ENCODE assay signal across 21 cellular contexts in the genomic region with DNA sequence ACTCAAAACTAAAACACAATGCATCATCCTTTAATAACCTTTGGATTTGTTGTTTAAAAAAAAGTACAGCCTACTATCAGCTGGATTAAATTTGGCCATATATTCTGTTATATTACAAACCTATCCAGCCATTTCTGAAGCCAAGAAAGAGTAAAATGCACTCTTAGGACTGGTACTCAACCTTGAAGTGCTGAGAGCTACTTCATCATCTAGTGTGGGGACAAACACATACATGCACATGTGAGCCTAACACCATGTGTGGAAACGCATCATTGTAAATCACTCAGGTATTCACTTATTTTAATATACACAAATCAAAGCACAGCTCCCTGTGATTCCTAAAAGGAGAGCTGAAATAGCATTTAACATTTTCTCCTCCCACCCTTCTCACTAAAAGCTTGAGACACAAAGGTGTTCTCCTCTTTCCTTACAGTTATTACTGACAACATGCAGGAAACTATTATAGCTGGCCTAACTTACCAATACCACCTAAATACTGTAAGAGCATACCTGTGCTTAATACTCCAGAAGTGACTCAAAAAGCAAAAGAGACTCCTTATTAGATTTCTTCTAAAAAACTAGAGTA.
"Had no signal": no experiment of that assay in that cellular context is flagged by ENCODE, and none has a peak within 500 bp of the region (broad histone marks: within the 10 kb centered on the region; RNA-seq: fewer than 3 reads in every experiment).

No MANE protein-coding gene starts in this region.

- H3K27ac Mint-ChIP-seq: activated naive CD4-positive, alpha-beta T cell treated with anti-CD3 and anti-CD28 coated beads, Interleukin-2, amount 50 U/mL, for 72 hours; activated T-cell treated with anti-CD3 and anti-CD28 coated beads, Interleukin-2, amount 50 U/mL, for 72 hours; effector memory CD8-positive, alpha-beta T cell; stimulated activated effector memory CD8-positive, alpha-beta T cell treated with anti-CD3 and anti-CD28 coated beads, Interleukin-12 subunit alpha, Interleukin-12 subunit beta, amount 100 ng/mL, for 72 hours had no signal

- H3K36me3 Mint-ChIP-seq: activated naive CD4-positive, alpha-beta T cell treated with anti-CD3 and anti-CD28 coated beads, Interleukin-2, amount 50 U/mL, for 72 hours; naive B cell; stimulated activated effector memory CD8-positive, alpha-beta T cell treated with anti-CD3 and anti-CD28 coated beads, Interleukin-12 subunit alpha, Interleukin-12 subunit beta, amount 100 ng/mL, for 72 hours had no signal

- H3K27ac ChIP-seq: adrenal gland, pancreas, testis, VCaP had no signal

- DNase-seq: activated CD4-positive, alpha-beta T cell treated with anti-CD3 and anti-CD28 coated beads for 1 hour; activated CD8-positive, alpha-beta memory T cell treated with anti-CD3 and anti-CD28 coated beads for 24 hours; activated gamma-delta T cell; activated T-cell treated with anti-CD3 and anti-CD28 coated beads, Interleukin-2, amount 50 U/mL, for 72 hours; adrenal gland; effector memory CD8-positive, alpha-beta T cell; esophagus squamous epithelium; hypothalamus; islet precursor cell; mucosa of descending colon; naive B cell; pancreas; right lobe of liver; stimulated activated CD4-positive, alpha-beta T cell treated with anti-CD3 and anti-CD28 coated beads, Interleukin-4, amount 100 ng/mL, for 24 hours; SW 1271; T-helper 2 cell; testis had no signal

- H3K9me3 ChIP-seq: adrenal gland, esophagus squamous epithelium, mucosa of descending colon, right lobe of liver, testis had no signal

- H3K4me3 ChIP-seq: adrenal gland, esophagus squamous epithelium, mucosa of descending colon, pancreas, right lobe of liver, testis had no signal

- H3K27me3 Mint-ChIP-seq: effector memory CD8-positive, alpha-beta T cell; naive B cell had no signal

- H3K4me1 Mint-ChIP-seq: stimulated activated effector memory CD8-positive, alpha-beta T cell treated with anti-CD3 and anti-CD28 coated beads, Interleukin-12 subunit alpha, Interleukin-12 subunit beta, amount 100 ng/mL, for 72 hours had no signal

- H3K4me3 Mint-ChIP-seq: activated T-cell treated with anti-CD3 and anti-CD28 coated beads, Interleukin-2, amount 50 U/mL, for 72 hours; effector memory CD8-positive, alpha-beta T cell; naive B cell; stimulated activated effector memory CD8-positive, alpha-beta T cell treated with anti-CD3 and anti-CD28 coated beads, Interleukin-12 subunit alpha, Interleukin-12 subunit beta, amount 100 ng/mL, for 72 hours had no signal

- H3K36me3 ChIP-seq: adrenal gland, esophagus squamous epithelium, pancreas, right lobe of liver had no signal

- H3K27me3 ChIP-seq: adrenal gland, esophagus squamous epithelium, pancreas, right lobe of liver, testis had no signal

- FAIRE-seq: bronchial epithelial cell had no signal

- H3K9me3 Mint-ChIP-seq: activated naive CD4-positive, alpha-beta T cell treated with anti-CD3 and anti-CD28 coated beads, Interleukin-2, amount 50 U/mL, for 72 hours; activated T-cell treated with anti-CD3 and anti-CD28 coated beads, Interleukin-2, amount 50 U/mL, for 72 hours; effector memory CD8-positive, alpha-beta T cell; naive B cell; stimulated activated effector memory CD8-positive, alpha-beta T cell treated with anti-CD3 and anti-CD28 coated beads, Interleukin-12 subunit alpha, Interleukin-12 subunit beta, amount 100 ng/mL, for 72 hours had no signal
